ENCODE assay signal across 18 cellular contexts in genomic region chr1:223231581-223231980, GRCh38.
DNase-seq lines count a peak whose midpoint lies in the region; ATAC-seq, FAIRE-seq and TF ChIP-seq lines count a peak whose summit lies in the region.
"Had no signal": no experiment of that assay in that cellular context is flagged by ENCODE, and none has a peak within 500 bp of the region (broad histone marks: within the 10 kb centered on the region; RNA-seq: fewer than 3 reads in every experiment).

No MANE protein-coding gene starts in this region.

- H3K79me2 ChIP-seq in H9 (ENCODE audit: insufficient read depth, low read length) (no peaks in the 10 kb centered on the region), K562 (ENCODE audit: control insufficient read depth, insufficient read depth, low read length) (no peaks in the 10 kb centered on the region)

- H2BK12ac ChIP-seq in H9 (ENCODE audit: insufficient read length, low read depth, low read length): no peak overlapping the region

- no peak overlapping the region; the same call in 1 of the 2 replicates for H3K14ac ChIP-seq in H9 (ENCODE audit: insufficient read depth, low read length)

- no peak overlapping the region for H3K23ac ChIP-seq in H9 (ENCODE audit: insufficient read length, low read depth, low read length)

- H3K79me1 ChIP-seq in H9 (ENCODE audit: insufficient read depth, low read depth, low read length, poor library complexity, severe bottlenecking): no peaks in the 10 kb centered on the region

- no peak for ATAC-seq in CD4-positive, alpha-beta T cell (ENCODE audit: poor library complexity)
- ATAC-seq in K562: no peak
- no peak for ATAC-seq in naive thymus-derived CD8-positive, alpha-beta T cell
- no peak for ATAC-seq in stimulated activated naive CD8-positive, alpha-beta T cell treated with anti-CD3 and anti-CD28 coated beads, Interleukin-15, Interleukin-2, amounts not matched to agents 100 U/mL and 50 U/mL, for 24 hours
- ATAC-seq: HCT116 had no signal

- no peak for TF ChIP-seq POLR2A in K562 (conservative IDR thresholded peaks at IDR 0.05)

- H3K36me3 ChIP-seq in K562 (ENCODE audit: control insufficient read depth, insufficient read depth, low read length): no peaks in the 10 kb centered on the region

- peaks cover 85% of the 10 kb centered on the region for H3K4me1 Mint-ChIP-seq in CD4-positive, alpha-beta T cell (ENCODE audit: low read depth)
- peaks cover 0 to 2% of the 10 kb centered on the region in 2 experiments; a peak in 1 of 4 replicates for H3K4me1 Mint-ChIP-seq in H9
- peaks cover 27 to 84% (median 77%) of the 10 kb centered on the region in 4 donors for H3K4me1 Mint-ChIP-seq in naive thymus-derived CD8-positive, alpha-beta T cell
- H3K4me1 Mint-ChIP-seq: B cell had no signal

- H3K9me3 Mint-ChIP-seq in CD4-positive, alpha-beta T cell: peaks cover 2% of the 10 kb centered on the region
- H3K9me3 Mint-ChIP-seq in H9: peaks cover 0 to 2% of the 10 kb centered on the region in 2 experiments; a peak in 1 of 5 replicates
- H3K9me3 Mint-ChIP-seq in naive thymus-derived CD8-positive, alpha-beta T cell: peaks cover 0 to 11% (median 2%) of the 10 kb centered on the region in 9 donors

- H2AK5ac ChIP-seq in H9 (ENCODE audit: insufficient read length, low read length): no peak overlapping the region

- peak overlapping the region; percentile 58 for H3K27ac ChIP-seq in CD4-positive, alpha-beta T cell (ENCODE audit: low read depth, low read length)
- no peak overlapping the region for H3K27ac ChIP-seq in H9 (ENCODE audit: insufficient read length, low read depth, low read length)
- no peak overlapping the region for H3K27ac ChIP-seq in K562 (ENCODE audit: extremely low read depth, low read depth, low read length)
- H3K27ac ChIP-seq: PC-9 had no signal

- H4K91ac ChIP-seq in H9 (ENCODE audit: insufficient read length, low read depth, low read length): no peak overlapping the region

- no peaks in the 10 kb centered on the region for H3K23me2 ChIP-seq in H9 (ENCODE audit: insufficient read length, low read depth, low read length, poor library complexity, severe bottlenecking)

- no CpG with 5 or more reads among the region's 7 CpGs for WGBS in H9 (ENCODE audit: extremely low coverage, insufficient read length, low lambda C conversion rate)
- WGBS in K562 (ENCODE audit: insufficient coverage, low coverage, missing lambda C conversion rate): 85% methylated on average over 7 of the region's 7 CpGs

- no peak overlapping the region for H3K4me3 ChIP-seq in K562
- H3K4me3 ChIP-seq: GM23248, PC-9 had no signal

- H4K20me1 ChIP-seq in H9 (ENCODE audit: control insufficient read depth, insufficient read depth, insufficient read length) (no peaks in the 10 kb centered on the region), K562 (replicated peaks; ENCODE audit: control insufficient read depth, insufficient read depth, low read length) (no peaks in the 10 kb centered on the region)

- H4K8ac ChIP-seq in H9 (replicated peaks; ENCODE audit: insufficient read length, low read depth, low read length): no peak overlapping the region

- H3K4me2 ChIP-seq in H9 (ENCODE audit: insufficient read depth, insufficient read length, low read length): no peak overlapping the region
- H3K4me2 ChIP-seq in K562 (ENCODE audit: insufficient read depth, low read length): no peak overlapping the region
- H3K4me2 ChIP-seq: PC-9 had no signal

- intact Hi-C loops in CD4-positive, alpha-beta T cell (cut with DNase I, micrococcal nuclease): loop anchor here (2.0 to 10.0 kb wide), 4 partner anchors 17 to 99 kb away; partner anchors contain the start of gene TLR5 (in 1 of the 2)
- intact Hi-C loops in K562 (cut with micrococcal nuclease): no loop called here

- H2BK120ac ChIP-seq in H9 (ENCODE audit: low read depth, low read length, poor library complexity, severe bottlenecking): no peak overlapping the region

- H3K9me1 ChIP-seq in K562 (ENCODE audit: control insufficient read depth, insufficient read depth, low read length): no peaks in the 10 kb centered on the region

- H3K27ac Mint-ChIP-seq in CD4-positive, alpha-beta T cell: peak overlapping the region; percentile 95
- no peak overlapping the region for H3K27ac Mint-ChIP-seq in H9
- peak overlapping the region in 8 of 10 donors; percentile 32 to 98 (median 90) for H3K27ac Mint-ChIP-seq in naive thymus-derived CD8-positive, alpha-beta T cell
- H3K27ac Mint-ChIP-seq: B cell had no signal

- H3T11ph ChIP-seq in H9 (ENCODE audit: low read length): no peak overlapping the region

- no peak for FAIRE-seq in K562 (lab: Jason Lieb, UNC)
- FAIRE-seq: G401.6 had no signal

- no peaks in the 10 kb centered on the region for H3K4me1 ChIP-seq in H9 (ENCODE audit: insufficient read depth, low read length)
- H3K4me1 ChIP-seq in K562 (replicated peaks in 1 of 2; ENCODE audit: control insufficient read depth in 2 of 2, insufficient read depth in 2 of 2, low read length in 2 of 2): peaks cover 3 to 49% of the 10 kb centered on the region in 2 experiments; a peak in 4 of 5 replicates

- H3K27me3 Mint-ChIP-seq in CD4-positive, alpha-beta T cell: no peaks in the 10 kb centered on the region
- H3K27me3 Mint-ChIP-seq in H9 (ENCODE audit: low read depth): peaks cover 10% of the 10 kb centered on the region
- H3K27me3 Mint-ChIP-seq in naive thymus-derived CD8-positive, alpha-beta T cell: no peaks in the 10 kb centered on the region

- no peak overlapping the region for H3K4me3 Mint-ChIP-seq in CD4-positive, alpha-beta T cell
- no peak overlapping the region for H3K4me3 Mint-ChIP-seq in H9
- peak overlapping the region in 4 of 10 donors; percentile 0 to 33 (median 4) for H3K4me3 Mint-ChIP-seq in naive thymus-derived CD8-positive, alpha-beta T cell
- H3K4me3 Mint-ChIP-seq: B cell had no signal

- no peaks in the 10 kb centered on the region for H3K9me3 ChIP-seq in CD4-positive, alpha-beta T cell (ENCODE audit: control insufficient read depth, low read length)
- H3K9me3 ChIP-seq in H9 (ENCODE audit: control insufficient read depth, low read depth, low read length): no peaks in the 10 kb centered on the region
- 0 out of 2 replicates have a peak, but pooled peaks cover 2% of the 10 kb centered on the region for H3K9me3 ChIP-seq in K562 (replicated peaks; ENCODE audit: control insufficient read depth, insufficient read depth, low read depth, low read length)

- no peak overlapping the region for H2BK5ac ChIP-seq in H9 (ENCODE audit: insufficient read length, low read length)

- no TSS peak for BruUV-seq in K562 (replicated peaks; lab: Mats Ljungman, UMichigan)

- H3K9ac ChIP-seq in H9 (ENCODE audit: extremely low read depth, insufficient read length, low read length) (no peak overlapping the region), K562 (ENCODE audit: insufficient read depth in 1 of 2, low read depth in 2 of 2, low read length in 2 of 2) (no peak overlapping the region)

- no peak overlapping the region for H2BK15ac ChIP-seq in H9 (ENCODE audit: low read depth, low read length)

- no peak overlapping the region for H2BK20ac ChIP-seq in H9 (ENCODE audit: low read depth, low read length, poor library complexity, severe bottlenecking)

- H3K18ac ChIP-seq in H9 (ENCODE audit: insufficient read length, low read depth, low read length): no peak overlapping the region

- no peak for DNase-seq in CD4-positive, alpha-beta T cell
- DNase-seq in H9: peak; percentile 13
- DNase-seq in K562 (ENCODE audit: extremely low read depth in 1 of 4, low spot score in 3 of 4): no peak
- DNase-seq in naive thymus-derived CD8-positive, alpha-beta T cell: no peak
- DNase-seq in stimulated activated naive CD8-positive, alpha-beta T cell treated with anti-CD3 and anti-CD28 coated beads, Interleukin-15, Interleukin-2, amounts not matched to agents 100 U/mL and 50 U/mL, for 24 hours: no peak
- DNase-seq in activated CD4-positive, CD25-positive, alpha-beta regulatory T cell (lab: John Stamatoyannopoulos, UW): no peak
- DNase-seq in NCI-H1092 treated with DMSO at 0.1 percent for 48 hours (lab: John Stamatoyannopoulos, UW): no peak
- DNase-seq: DND-41, GM23248, KBM-7, NCI-H1436 treated with DMSO at 0.1 percent for 48 hours, NCI-H2081, NCI-H510A treated with DMSO at 0.1 percent for 48 hours, NCI-H82, PC-9 had no signal

- POLR2A ChIA-PET in CD4-positive, alpha-beta T cell (lab: Charles Lee): interaction anchor here (1.2 kb wide), 1 partner anchor 87 kb away, joined by 3 read pairs; no protein-coding TSS in a partner anchor
- POLR2A ChIA-PET in K562 (lab: Yijun Ruan, JAX): interaction anchor here (0.6 kb wide), 1 partner anchor 855 kb away, joined by 3 read pairs; no protein-coding TSS in a partner anchor
- POLR2A ChIA-PET in naive thymus-derived CD8-positive, alpha-beta T cell (lab: Charles Lee): no interaction called here

- no peaks in the 10 kb centered on the region for H3K36me3 Mint-ChIP-seq in CD4-positive, alpha-beta T cell (ENCODE audit: low read depth)
- H3K36me3 Mint-ChIP-seq in H9 (ENCODE audit: insufficient read depth in 1 of 3, low read depth in 3 of 3): no peaks in the 10 kb centered on the region; a peak in 1 of 7 replicates
- H3K36me3 Mint-ChIP-seq in naive thymus-derived CD8-positive, alpha-beta T cell: peaks cover 0 to 3% (median under 1%) of the 10 kb centered on the region in 3 donors

- no peaks in the 10 kb centered on the region for H3K27me3 ChIP-seq in CD4-positive, alpha-beta T cell (ENCODE audit: control insufficient read depth, insufficient read depth, low read length)
- H3K27me3 ChIP-seq in H9 (ENCODE audit: insufficient read depth, low read length) (0 out of 2 replicates have a peak, but pooled peaks cover 3% of the 10 kb centered on the region), K562 (ENCODE audit: control insufficient read depth in 2 of 2, insufficient read depth in 2 of 2, low read length in 2 of 2) (no peaks in the 10 kb centered on the region; a peak in 1 of 5 replicates)

- no peak for TF ChIP-seq CTCF in CD4-positive, alpha-beta T cell (IDR thresholded peaks at IDR 0.05)
- TF ChIP-seq CTCF in H9 (conservative IDR thresholded peaks at IDR 0.05): no peak
- TF ChIP-seq CTCF in K562 (IDR thresholded peaks at IDR 0.05 in 2 of 3, conservative IDR thresholded peaks at IDR 0.05 in 1 of 3; ENCODE audit: insufficient read depth in 2 of 3, low read depth in 1 of 3, low read length in 3 of 3): 0 out of 6 replicates have a peak, but pooled peaks of 1 of the 3 experiments have one; percentile 2

- H2AFZ ChIP-seq in H9 (ENCODE audit: low read length) (no peak overlapping the region), K562 (ENCODE audit: low read depth, low read length) (peak overlapping the region; percentile 91)

- H3K56ac ChIP-seq in H9 (ENCODE audit: insufficient read length, low read depth, low read length): no peak overlapping the region

- no peak for TF ChIP-seq RAD21 in K562 (CRISPR knock-in tag; conservative IDR thresholded peaks at IDR 0.05 in 1 of 2, IDR thresholded peaks at IDR 0.05 in 1 of 2)

- CTCF ChIA-PET in CD4-positive, alpha-beta T cell (lab: Charles Lee): no interaction called here
- CTCF ChIA-PET in K562 (lab: Yijun Ruan, JAX; ENCODE audit: low intra/inter-chr PET ratio): no interaction called here

- TF ChIP-seq EP300 in K562 (IDR thresholded peaks at IDR 0.05; ENCODE audit: low read length): no peak

- no peak overlapping the region for H4K5ac ChIP-seq in H9 (ENCODE audit: insufficient read length, low read depth, low read length)

- H3K4ac ChIP-seq in H9 (ENCODE audit: low read depth, low read length): no peak overlapping the region

- in situ Hi-C loops in K562 (cut with MboI): no loop called here

TF ChIP-seq in K562, 482 proteins besides CTCF, POLR2A, EP300 and RAD21:
- no peak for TF ChIP-seq SRSF1 (IDR thresholded peaks at IDR 0.05; ENCODE audit: low read depth, low read length)
TF ChIP-seq in K562: peak in this region for 0.

Comparison
In these comparisons a context has a peak if more than half of its experiments do, and no peak if none do; other contexts are left out.
1. H3K27ac Mint-ChIP-seq: peak in CD4-positive, alpha-beta T cell (single experiment) and naive thymus-derived CD8-positive, alpha-beta T cell (8 of 10); none in H9 (0 of 3).